8 cellular contexts compared by ENCODE assay signal in the genomic region with DNA sequence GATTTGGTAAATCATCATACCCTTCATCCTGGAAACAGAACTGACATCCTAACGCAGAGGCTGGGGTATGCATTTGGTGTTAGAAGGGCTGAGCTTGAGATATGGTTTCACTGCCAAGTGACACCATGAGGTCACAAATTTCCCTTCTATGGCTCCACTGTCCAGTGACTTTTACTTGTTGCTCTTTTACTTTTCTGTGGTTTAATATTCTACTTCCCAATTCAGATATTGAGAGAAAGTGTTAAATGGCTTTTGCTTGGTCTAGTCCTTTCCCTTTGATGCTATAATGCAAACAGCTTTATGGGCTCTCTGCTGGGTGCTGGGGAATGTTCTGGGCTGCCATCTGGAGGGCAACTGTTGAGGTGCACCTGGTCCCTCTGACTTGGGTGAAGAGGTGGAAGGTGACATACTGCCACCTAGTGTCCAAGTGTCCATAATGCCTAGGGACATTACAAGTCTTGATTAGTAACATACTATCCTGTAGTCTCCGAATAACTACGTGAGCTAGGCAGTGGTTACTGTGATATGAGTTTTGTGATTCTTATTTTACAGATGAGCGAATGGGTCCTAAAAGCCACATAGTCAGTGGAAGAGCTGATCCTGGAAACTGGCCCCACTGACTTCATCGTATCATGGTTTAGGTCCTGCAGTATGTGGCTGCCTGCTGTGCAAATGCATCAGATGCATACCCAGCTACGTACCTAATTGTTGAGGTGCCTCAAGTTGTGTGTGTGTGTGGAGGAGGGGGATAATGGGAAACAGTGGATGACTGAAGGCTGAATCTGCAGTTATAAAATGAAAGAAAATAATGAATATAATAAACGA.
DNase-seq lines count a peak whose midpoint lies in the region; ATAC-seq and FAIRE-seq lines count a peak whose summit lies in the region.

No MANE protein-coding gene starts in this region.

- DNase-seq in DMS 273 (lab: John Stamatoyannopoulos, UW; ENCODE audit: unreplicated experiment) (peak; percentile 90), HT1080 (ENCODE audit: low read depth) (peak; percentile 89), middle frontal gyrus (ENCODE audit: extremely low spot score, low spot score) (peak; percentile 61)
- peak; percentile 64 for DNase-seq in NK-92 treated with Interleukin-12 subunit alpha and Interleukin-12 subunit beta, amount 100 ng/mL, for 24 hours (lab: John Stamatoyannopoulos, UW)
- peak; percentile 94 for DNase-seq in activated CD8-positive, alpha-beta T cell treated with anti-CD3 and anti-CD28 coated beads, Interleukin-2, amount 10 ng/mL, durations not matched to agents 7 days and 5 days
- DNase-seq in stimulated activated CD8-positive, alpha-beta memory T cell treated with anti-CD3 and anti-CD28 coated beads, Interleukin-4, amount 100 ng/mL, for 48 hours = peak; percentile 89

- POLR2A ChIA-PET in activated CD8-positive, alpha-beta T cell treated with anti-CD3 and anti-CD28 coated beads, Interleukin-2, amount 10 ng/mL, durations not matched to agents 7 days and 5 days (lab: Charles Lee) = no interaction called here

- no peaks in the 10 kb centered on the region for H3K9me3 Mint-ChIP-seq in activated CD8-positive, alpha-beta T cell treated with anti-CD3 and anti-CD28 coated beads, Interleukin-2, amount 10 ng/mL, durations not matched to agents 7 days and 5 days (ENCODE audit: insufficient read depth)

- H3K27me3 Mint-ChIP-seq in activated CD8-positive, alpha-beta T cell treated with anti-CD3 and anti-CD28 coated beads, Interleukin-2, amount 10 ng/mL, durations not matched to agents 7 days and 5 days (ENCODE audit: low read depth) = peaks cover 27% of the 10 kb centered on the region

- H3K4me3 Mint-ChIP-seq in activated CD8-positive, alpha-beta T cell treated with anti-CD3 and anti-CD28 coated beads, Interleukin-2, amount 10 ng/mL, durations not matched to agents 7 days and 5 days = no peak overlapping the region

- peak; percentile 91 for FAIRE-seq in endometrium (lab: Jason Lieb, UNC)

- peak; percentile 96 for ATAC-seq in GM21515 (IDR thresholded peaks at IDR 0.05; ENCODE audit: unreplicated experiment)
- ATAC-seq in activated CD8-positive, alpha-beta T cell treated with anti-CD3 and anti-CD28 coated beads, Interleukin-2, amount 10 ng/mL, durations not matched to agents 7 days and 5 days = peak; percentile 99

- H3K27ac Mint-ChIP-seq in activated CD8-positive, alpha-beta T cell treated with anti-CD3 and anti-CD28 coated beads, Interleukin-2, amount 10 ng/mL, durations not matched to agents 7 days and 5 days = no peak overlapping the region

- no peaks in the 10 kb centered on the region for H3K4me1 Mint-ChIP-seq in activated CD8-positive, alpha-beta T cell treated with anti-CD3 and anti-CD28 coated beads, Interleukin-2, amount 10 ng/mL, durations not matched to agents 7 days and 5 days (ENCODE audit: low read depth)

- H3K36me3 Mint-ChIP-seq in activated CD8-positive, alpha-beta T cell treated with anti-CD3 and anti-CD28 coated beads, Interleukin-2, amount 10 ng/mL, durations not matched to agents 7 days and 5 days (ENCODE audit: low read depth) = no peaks in the 10 kb centered on the region

- CTCF ChIA-PET in activated CD8-positive, alpha-beta T cell treated with anti-CD3 and anti-CD28 coated beads, Interleukin-2, amount 10 ng/mL, durations not matched to agents 7 days and 5 days (lab: Charles Lee) = interaction anchor here (0.6 to 7.1 kb wide), 51 partner anchors 10 to 480 kb away, joined by 3 to 244 read pairs (median 4); partner anchors contain the start of genes PRR5L, RAG1 and TRAF6

Comparison
In these comparisons a context has a peak if more than half of its experiments do, and no peak if none do; other contexts are left out.
1. Peak in every context shown above with its lines: DNase-seq and ATAC-seq.